12 cellular contexts compared by ENCODE assay signal in the genomic region with DNA sequence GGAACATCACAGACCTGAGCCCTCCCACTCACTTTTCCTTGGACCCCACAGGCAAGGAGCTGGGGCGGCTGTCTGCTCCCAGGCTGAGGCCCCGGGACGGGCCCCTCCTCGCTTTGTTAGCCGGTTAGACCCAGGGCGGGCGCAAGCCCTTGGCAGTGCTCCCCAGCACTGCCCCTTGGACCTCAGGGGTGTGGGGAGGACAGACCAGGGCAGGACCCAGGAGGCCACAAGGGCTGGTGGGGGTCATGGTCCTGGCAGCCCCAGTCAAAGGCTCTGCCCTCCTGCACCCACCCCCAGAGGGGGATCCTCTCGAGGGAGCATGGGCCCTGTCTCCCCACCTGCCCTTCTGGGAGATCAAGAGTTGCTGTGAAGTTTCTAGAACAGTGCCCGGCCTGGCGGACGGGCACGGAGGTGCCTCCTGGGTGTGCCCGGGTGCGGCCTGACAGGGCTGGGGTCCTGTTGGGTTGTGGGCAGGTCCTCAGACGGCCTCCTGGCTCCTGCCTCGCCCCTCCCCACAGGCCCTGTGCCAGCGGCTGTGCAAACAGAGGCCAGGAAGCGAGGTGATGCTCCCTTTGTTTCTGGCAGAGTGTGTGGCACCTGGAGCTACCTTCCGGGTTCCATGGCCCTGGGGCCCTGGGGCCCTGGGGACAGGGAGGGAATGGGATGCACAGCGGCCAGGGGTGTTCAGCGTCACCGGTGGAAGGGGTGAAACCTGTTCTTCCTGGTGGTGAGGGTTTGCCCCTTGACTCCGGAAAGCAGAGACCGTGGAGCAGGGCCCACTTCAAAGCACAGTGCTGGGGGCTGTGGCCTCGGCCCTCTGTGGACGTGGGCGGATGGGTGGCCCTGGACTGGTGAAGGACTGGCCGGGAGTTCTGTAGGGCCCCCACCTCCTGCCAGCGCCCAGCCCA. TPM values are rescaled to one million over a fixed set of nuclear protein-coding genes. Genes with fewer than 3 reads are reported as not detected.
A peak's percentile ranks its signal among the peaks of the same experiment; 100 is the strongest.
DNase-seq lines count a peak whose midpoint lies in the region; ATAC-seq and TF ChIP-seq lines count a peak whose summit lies in the region.
"Had no signal": no experiment of that assay in that cellular context is flagged by ENCODE, and none has a peak within 500 bp of the region (broad histone marks: within the 10 kb centered on the region; RNA-seq: fewer than 3 reads in every experiment).

No MANE protein-coding gene starts in this region.

- DNase-seq in DMS53 (lab: John Stamatoyannopoulos, UW), result peak; percentile 86
- DNase-seq in NCI-H1092 treated with DMSO at 0.1 percent for 48 hours (lab: John Stamatoyannopoulos, UW), result peak; percentile 28
- DNase-seq in WERI-Rb-1, result peak; percentile 9
- no peak for DNase-seq in activated CD8-positive, alpha-beta T cell treated with anti-CD3 and anti-CD28 coated beads for 36 hours
- DNase-seq: dorsolateral prefrontal cortex, NCI-H187 treated with DMSO at 0.1 percent for 48 hours had no signal

- no peaks in the 10 kb centered on the region for H3K9me3 ChIP-seq in WERI-Rb-1 (ENCODE audit: severe bottlenecking)
- no peaks in the 10 kb centered on the region for H3K9me3 ChIP-seq in mucosa of rectum (ENCODE audit: control insufficient read depth in 2 of 2, low read length in 2 of 2)
- H3K9me3 ChIP-seq: SJSA1, vagina had no signal

- peak overlapping the region in 1 of 2 donors; percentile 86 for H3K9ac ChIP-seq in mucosa of rectum (ENCODE audit: low read depth in 1 of 2, low read length in 2 of 2)

- no peaks in the 10 kb centered on the region for H3K27me3 Mint-ChIP-seq in activated CD8-positive, alpha-beta T cell treated with anti-CD3 and anti-CD28 coated beads for 36 hours

- no peak for TF ChIP-seq CTCF in WERI-Rb-1 (IDR thresholded peaks at IDR 0.05; ENCODE audit: low read depth, low read length)
- no peak for TF ChIP-seq CTCF in activated CD8-positive, alpha-beta T cell treated with anti-CD3 and anti-CD28 coated beads for 36 hours (IDR thresholded peaks at IDR 0.05)

- no peaks in the 10 kb centered on the region for H3K36me3 Mint-ChIP-seq in activated CD8-positive, alpha-beta T cell treated with anti-CD3 and anti-CD28 coated beads for 36 hours (ENCODE audit: low read depth)

- H3K9me3 Mint-ChIP-seq in activated CD8-positive, alpha-beta T cell treated with anti-CD3 and anti-CD28 coated beads for 36 hours, result no peaks in the 10 kb centered on the region

- CTCF ChIA-PET in activated CD8-positive, alpha-beta T cell treated with anti-CD3 and anti-CD28 coated beads for 36 hours (lab: Charles Lee), result interaction anchor here (1.2 kb wide), 1 partner anchor 11 kb away, joined by 4 read pairs; no protein-coding TSS in a partner anchor

- POLR2A ChIA-PET in activated CD8-positive, alpha-beta T cell treated with anti-CD3 and anti-CD28 coated beads for 36 hours (lab: Charles Lee), result interaction anchor here (1.4 kb wide), 1 partner anchor 14 kb away, joined by 3 read pairs; no protein-coding TSS in a partner anchor

- H3K4me1 Mint-ChIP-seq in activated CD8-positive, alpha-beta T cell treated with anti-CD3 and anti-CD28 coated beads for 36 hours (ENCODE audit: low read depth), result peaks cover 12% of the 10 kb centered on the region

- peaks cover 27 to 47% of the 10 kb centered on the region in 2 donors for H3K4me1 ChIP-seq in mucosa of rectum (ENCODE audit: control insufficient read depth in 2 of 2, insufficient read depth in 2 of 2, low read length in 2 of 2)

- H3K4me3 ChIP-seq in WERI-Rb-1 (ENCODE audit: low read depth, low read length) (no peak overlapping the region), mucosa of rectum (ENCODE audit: low read length in 2 of 2) (peak overlapping the region; percentile 44 to 57)
- H3K4me3 ChIP-seq: dorsolateral prefrontal cortex, SJSA1, vagina had no signal

- intact Hi-C loops in activated CD8-positive, alpha-beta T cell treated with anti-CD3 and anti-CD28 coated beads for 36 hours (cut with micrococcal nuclease), result no loop called here

- H3K27me3 ChIP-seq in WERI-Rb-1 (ENCODE audit: insufficient read depth, low read depth, severe bottlenecking) (no peaks in the 10 kb centered on the region), mucosa of rectum (ENCODE audit: control insufficient read depth in 2 of 2, insufficient read depth in 2 of 2, low read length in 2 of 2) (no peaks in the 10 kb centered on the region)
- H3K27me3 ChIP-seq: vagina had no signal

- H3K36me3 ChIP-seq in WERI-Rb-1 (no peaks in the 10 kb centered on the region), mucosa of rectum (ENCODE audit: control insufficient read depth in 2 of 2, insufficient read depth in 2 of 2, low read length in 2 of 2) (no peaks in the 10 kb centered on the region)
- H3K36me3 ChIP-seq: SJSA1, vagina had no signal

- no peak for ATAC-seq in HG03432 (IDR thresholded peaks at IDR 0.05; ENCODE audit: unreplicated experiment)
- ATAC-seq in HG03039 (IDR thresholded peaks at IDR 0.05; ENCODE audit: unreplicated experiment), result no peak
- no peak for ATAC-seq in HG03442 (IDR thresholded peaks at IDR 0.05; ENCODE audit: unreplicated experiment)
- ATAC-seq in activated CD8-positive, alpha-beta T cell treated with anti-CD3 and anti-CD28 coated beads for 36 hours, result no peak

- H3K4me3 Mint-ChIP-seq in activated CD8-positive, alpha-beta T cell treated with anti-CD3 and anti-CD28 coated beads for 36 hours, result no peak overlapping the region

- H3K27ac ChIP-seq in WERI-Rb-1 (no peak overlapping the region), mucosa of rectum (ENCODE audit: low read depth in 2 of 2, low read length in 2 of 2) (peak overlapping the region; percentile 88 to 91)
- H3K27ac ChIP-seq: dorsolateral prefrontal cortex, SJSA1, vagina had no signal

- H3K27ac Mint-ChIP-seq in activated CD8-positive, alpha-beta T cell treated with anti-CD3 and anti-CD28 coated beads for 36 hours, result no peak overlapping the region

RNA-seq across cellular contexts. Expression of a gene that starts 2.9 kb away (rescaled TPM):
- under 1 TPM; 0.89 to 0.95 TPM for total RNA-seq in activated CD8-positive, alpha-beta T cell treated with anti-CD3 and anti-CD28 coated beads for 36 hours
- total RNA-seq: SJSA1 had no signal

RNA-seq across cellular contexts. Expression of a gene that starts 35.2 kb away (rescaled TPM):
- total RNA-seq in activated CD8-positive, alpha-beta T cell treated with anti-CD3 and anti-CD28 coated beads for 36 hours, result under 1 TPM; 0.38 to 0.54 TPM
- total RNA-seq: SJSA1, vagina had no signal

RNA-seq across cellular contexts. Expression of a gene that starts 39.3 kb away (rescaled TPM):
- 10 to 100 TPM; 39.4 to 42.6 TPM for total RNA-seq in activated CD8-positive, alpha-beta T cell treated with anti-CD3 and anti-CD28 coated beads for 36 hours
